ENCODE assay signal across 8 cellular contexts in genomic region chr7:43721193-43721806, GRCh38. TPM values are rescaled to one million over a fixed set of nuclear protein-coding genes. Genes with fewer than 3 reads are reported as not detected.
DNase-seq lines count a peak whose midpoint lies in the region; ATAC-seq, FAIRE-seq and TF ChIP-seq lines count a peak whose summit lies in the region.

No MANE protein-coding gene starts in this region.

- H3K27me3 ChIP-seq in adrenal gland (no peaks in the 10 kb centered on the region), upper lobe of right lung (no peaks in the 10 kb centered on the region)

- TF ChIP-seq POLR2A in adrenal gland (IDR thresholded peaks at IDR 0.05): no peak

- peak; percentile 71 for DNase-seq in NCI-H82 (lab: John Stamatoyannopoulos, UW)
- no peak for DNase-seq in NCI-H82 treated with DMSO at 0.1 percent for 48 hours (lab: John Stamatoyannopoulos, UW; ENCODE audit: unreplicated experiment)
- peak; percentile 40 for DNase-seq in NCI-H1105 (lab: John Stamatoyannopoulos, UW)
- DNase-seq in adrenal gland: no peak
- DNase-seq in upper lobe of right lung: no peak
- no peak for DNase-seq in stimulated activated CD4-positive, alpha-beta T cell treated with anti-CD3 and anti-CD28 coated beads, Interleukin-2, amount 100 ng/mL, for 24 hours

- H3K36me3 ChIP-seq in adrenal gland (replicated peaks in 1 of 2): no peaks in the 10 kb centered on the region
- no peaks in the 10 kb centered on the region for H3K36me3 ChIP-seq in upper lobe of right lung

- H3K9me3 ChIP-seq in adrenal gland (replicated peaks in 1 of 3) (no peaks in the 10 kb centered on the region), upper lobe of right lung (no peaks in the 10 kb centered on the region)

- H3K27ac ChIP-seq in adrenal gland (no peak overlapping the region), upper lobe of right lung (no peak overlapping the region)

- peak; percentile 50 for ATAC-seq in upper lobe of right lung
- no peak for ATAC-seq in HG02981 (IDR thresholded peaks at IDR 0.05; ENCODE audit: unreplicated experiment)

- no peaks in the 10 kb centered on the region for H3K4me1 ChIP-seq in adrenal gland (replicated peaks in 1 of 2)
- no peaks in the 10 kb centered on the region for H3K4me1 ChIP-seq in upper lobe of right lung

- WGBS in adrenal gland, 4 donors: 37 to 42% (median 38%) methylated on average over 2 of the region's 2 CpGs

- H3K4me3 ChIP-seq in adrenal gland (no peak overlapping the region), upper lobe of right lung (no peak overlapping the region)

- TF ChIP-seq CTCF in adrenal gland (IDR thresholded peaks at IDR 0.05) (peak; percentile 52 to 87 (median 72)), upper lobe of right lung (IDR thresholded peaks at IDR 0.05) (peak; percentile 73)

- FAIRE-seq in islet of Langerhans (lab: Jason Lieb, UNC): peak; percentile 99

- intact Hi-C loops in adrenal gland (cut with DNase I) (loop anchor here (5.0 to 10.0 kb wide), 3 partner anchors 114 to 139 kb away; partner anchors contain the start of gene STK17A (in 1 of the 2)), upper lobe of right lung (cut with DNase I) (no loop called here)

RNA-seq across cellular contexts. Expression of gene COA1, which starts 8.0 kb away (rescaled TPM):
- total RNA-seq in adrenal gland (10 to 100 TPM; 19.0 to 53.5 (median 40.2) TPM), upper lobe of right lung (47.9 TPM)
- 10 to 100 TPM; 24.2 to 52.2 (median 31.1) TPM for polyA plus RNA-seq in adrenal gland

RNA-seq across cellular contexts. Expression of gene BLVRA, which starts 37.2 kb away (rescaled TPM):
- 10 to 100 TPM; 17.1 to 55.8 (median 41.6) TPM for total RNA-seq in adrenal gland
- polyA plus RNA-seq in adrenal gland: 10 to 100 TPM; 35.6 to 56.3 (median 36.8) TPM
- total RNA-seq in upper lobe of right lung: 104 TPM

Comparison
In these comparisons a context has a peak if more than half of its experiments do, and no peak if none do; other contexts are left out.
1. DNase-seq: peak in NCI-H82 (single experiment) and NCI-H1105 (single experiment); none in NCI-H82 treated with DMSO at 0.1 percent for 48 hours (single experiment), adrenal gland (0 of 7), upper lobe of right lung (single experiment) and stimulated activated CD4-positive, alpha-beta T cell treated with anti-CD3 and anti-CD28 coated beads, Interleukin-2, amount 100 ng/mL, for 24 hours (0 of 2).